12 cellular contexts compared by ENCODE assay signal in the genomic region with DNA sequence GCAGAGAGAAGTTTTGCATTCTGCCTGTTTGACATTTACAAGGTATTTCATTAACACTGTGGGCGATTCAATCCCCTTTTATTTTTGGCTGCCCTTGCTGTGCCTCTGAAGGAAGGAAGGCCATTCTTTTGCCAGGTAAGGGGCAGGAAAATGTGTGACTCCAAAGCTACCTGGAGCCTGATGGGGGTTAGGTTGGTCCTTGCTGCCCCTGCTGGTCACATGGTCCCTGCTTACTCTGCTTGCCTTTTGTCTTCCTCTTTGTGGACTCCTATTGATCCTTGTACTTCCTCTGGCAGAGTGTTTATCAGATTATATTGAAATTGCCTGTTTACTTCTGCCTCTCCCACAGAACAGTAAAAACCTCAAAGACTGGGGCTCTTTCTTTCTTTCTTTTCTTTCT.
A peak's percentile ranks its signal among the peaks of the same experiment; 100 is the strongest.
DNase-seq lines count a peak whose midpoint lies in the region; TF ChIP-seq lines count a peak whose summit lies in the region.
"Had no signal": no experiment of that assay in that cellular context is flagged by ENCODE, and none has a peak within 500 bp of the region (broad histone marks: within the 10 kb centered on the region; RNA-seq: fewer than 3 reads in every experiment).

No MANE protein-coding gene starts in this region.

- H3K9ac ChIP-seq in HUES64 (ENCODE audit: low read depth, low read length): 0 out of 2 replicates have a peak overlapping the region, but pooled peaks have one; percentile 8
- H3K9ac ChIP-seq: BLaER1 had no signal

- H3K4me1 Mint-ChIP-seq in MCF 10A (ENCODE audit: insufficient read depth, unreplicated experiment) (peaks cover 4% of the 10 kb centered on the region), osteocyte (ENCODE audit: unreplicated experiment) (peaks cover 7% of the 10 kb centered on the region)

- H3K27ac ChIP-seq in HUES64 (ENCODE audit: low read depth, low read length) (no peak overlapping the region), caudate nucleus (ENCODE audit: low read depth, low read length) (peak overlapping the region; percentile 48)
- H3K27ac ChIP-seq: BLaER1 had no signal

- H3K9me3 ChIP-seq in HUES64 (ENCODE audit: insufficient read depth, low read depth, low read length): no peaks in the 10 kb centered on the region
- H3K9me3 ChIP-seq: BLaER1 had no signal

- H3K36me3 Mint-ChIP-seq in MCF 10A (ENCODE audit: insufficient read depth, unreplicated experiment): no peaks in the 10 kb centered on the region
- no peaks in the 10 kb centered on the region for H3K36me3 Mint-ChIP-seq in osteocyte (ENCODE audit: unreplicated experiment)
- H3K36me3 Mint-ChIP-seq: activated naive CD4-positive, alpha-beta T cell treated with anti-CD3 and anti-CD28 coated beads, Interleukin-2, amount 50 U/mL, for 72 hours had no signal

- peaks cover 25% of the 10 kb centered on the region for H3K4me1 ChIP-seq in HUES64 (ENCODE audit: insufficient read depth, low read length)
- H3K4me1 ChIP-seq: BLaER1 had no signal

- intact Hi-C loops in MCF 10A (cut with micrococcal nuclease): no loop called here

- no peaks in the 10 kb centered on the region for H3K27me3 ChIP-seq in HUES64 (ENCODE audit: insufficient read depth, low read length)
- H3K27me3 ChIP-seq: BLaER1 had no signal

- POLR2A ChIA-PET in MCF 10A (lab: Yijun Ruan, JAX): no interaction called here

- DNase-seq in caudate nucleus (lab: John Stamatoyannopoulos, UW) (no peak), mucosa of gallbladder (ENCODE audit: low spot score) (peak; percentile 26), MCF 10A (ENCODE audit: unreplicated experiment) (no peak), osteocyte (ENCODE audit: extremely low spot score, unreplicated experiment) (no peak)
- DNase-seq in NK-92 treated with Interleukin-12 subunit alpha and Interleukin-12 subunit beta, amount 100 ng/mL, for 24 hours (lab: John Stamatoyannopoulos, UW): no peak
- DNase-seq: activated CD4-positive, alpha-beta T cell treated with anti-CD3 and anti-CD28 coated beads for 1 hour; central memory CD4-positive, alpha-beta T cell; MV-4-11 had no signal

- no peaks in the 10 kb centered on the region for H3K36me3 ChIP-seq in HUES64 (ENCODE audit: insufficient read depth, low read length)
- H3K36me3 ChIP-seq: BLaER1 had no signal

- no peaks in the 10 kb centered on the region for H3K9me3 Mint-ChIP-seq in MCF 10A (ENCODE audit: unreplicated experiment)
- no peaks in the 10 kb centered on the region for H3K9me3 Mint-ChIP-seq in osteocyte (ENCODE audit: unreplicated experiment)
- H3K9me3 Mint-ChIP-seq: activated naive CD4-positive, alpha-beta T cell treated with anti-CD3 and anti-CD28 coated beads, Interleukin-2, amount 50 U/mL, for 72 hours had no signal

- H3K4me3 ChIP-seq in HUES64 (ENCODE audit: low read length): no peak overlapping the region
- H3K4me3 ChIP-seq: BLaER1 had no signal

- BruUV-seq in MCF 10A (replicated peaks; lab: Mats Ljungman, UMichigan): no TSS peak

- no peaks in the 10 kb centered on the region for H3K27me3 Mint-ChIP-seq in MCF 10A (ENCODE audit: insufficient read depth, unreplicated experiment)
- no peaks in the 10 kb centered on the region for H3K27me3 Mint-ChIP-seq in osteocyte (ENCODE audit: unreplicated experiment)

- no peak overlapping the region for H3K27ac Mint-ChIP-seq in MCF 10A (ENCODE audit: low read depth, unreplicated experiment)
- H3K27ac Mint-ChIP-seq in osteocyte (ENCODE audit: unreplicated experiment): no peak overlapping the region
- H3K27ac Mint-ChIP-seq: activated naive CD4-positive, alpha-beta T cell treated with anti-CD3 and anti-CD28 coated beads, Interleukin-2, amount 50 U/mL, for 72 hours had no signal

- H3K4me3 Mint-ChIP-seq in MCF 10A (ENCODE audit: unreplicated experiment) (no peak overlapping the region), osteocyte (ENCODE audit: unreplicated experiment) (no peak overlapping the region)

- TF ChIP-seq CTCF in GM12874 (IDR thresholded peaks at IDR 0.05; ENCODE audit: insufficient read depth, low read depth, low read length) (0 out of 2 replicates have a peak, but pooled peaks have one; percentile 1), MCF 10A (IDR thresholded peaks at IDR 0.05; ENCODE audit: unreplicated experiment) (no peak), osteocyte (IDR thresholded peaks at IDR 0.05) (no peak)

- CTCF ChIA-PET in MCF 10A (lab: Yijun Ruan, JAX): interaction anchor here (0.6 to 0.9 kb wide), 3 partner anchors 67 to 1079 kb away, joined by 3 to 8 read pairs (median 3); no protein-coding TSS in a partner anchor

- WGBS in HUES64: 67% methylated on average over 1 of the region's 1 CpG
